In the genomic region with DNA sequence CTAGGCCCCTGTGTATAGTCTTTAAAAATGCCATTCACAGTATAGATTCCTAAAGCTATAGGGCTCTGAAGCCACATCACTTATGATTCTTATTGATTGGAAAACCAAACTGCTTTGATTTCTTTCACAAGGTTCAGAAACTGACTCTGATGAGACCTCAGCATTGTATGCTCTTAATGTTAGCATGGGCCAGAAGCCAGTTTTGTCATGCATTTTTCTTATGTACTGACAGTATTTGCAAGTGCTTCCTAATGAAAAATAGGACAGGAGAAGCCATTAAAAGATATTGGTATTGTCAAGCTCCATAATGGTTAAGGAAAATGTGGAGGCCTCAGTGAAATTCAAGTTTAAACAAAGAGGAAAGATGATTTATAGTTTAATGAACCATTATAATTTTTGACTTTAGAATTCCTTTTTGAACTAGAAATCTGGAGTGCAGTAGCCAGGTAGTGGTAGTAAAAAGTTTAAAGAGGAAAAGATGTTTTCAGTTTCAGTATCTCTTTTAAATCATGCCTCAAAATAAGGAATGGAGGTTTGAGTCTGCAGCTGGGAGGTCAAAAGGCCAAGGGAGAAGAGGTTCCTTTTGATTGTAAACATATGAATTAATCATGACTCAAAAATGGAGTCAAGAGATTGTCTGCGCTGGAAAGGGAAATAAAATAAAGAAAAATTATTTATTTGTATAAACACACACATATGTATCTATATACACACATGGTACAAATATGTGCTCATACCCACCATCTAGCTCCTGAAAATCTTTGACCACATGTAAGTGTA, we compare ENCODE assay signal across 19 cellular contexts.
"Had no signal": no experiment of that assay in that cellular context is flagged by ENCODE, and none has a peak within 500 bp of the region (broad histone marks: within the 10 kb centered on the region; RNA-seq: fewer than 3 reads in every experiment).

No MANE protein-coding gene starts in this region.

- H3K4me1 Mint-ChIP-seq: activated naive CD8-positive, alpha-beta T cell treated with anti-CD3 and anti-CD28 coated beads, Interleukin-2, amount 50 U/mL, for 24 hours; activated T-helper 17 cell treated with anti-CD3 and anti-CD28 coated beads, Interleukin-2, amount 50 U/mL, for 72 hours; T-cell had no signal

- DNase-seq: activated naive CD4-positive, alpha-beta T cell treated with Interleukin-2 at 50 U/mL for 16 hours; activated naive CD8-positive, alpha-beta T cell treated with anti-CD3 and anti-CD28 coated beads, Interleukin-2, amount 50 U/mL, for 24 hours; colonic mucosa; foreskin keratinocyte; kidney glomerular epithelial cell; mesendoderm; ovary; sigmoid colon; stimulated activated CD4-positive, alpha-beta T cell treated with anti-CD3 and anti-CD28 coated beads, Interleukin-1b, Interleukin-23, amount 100 ng/mL, for 48 hours; stomach; T-cell; T-helper 9 cell; testis; upper lobe of right lung had no signal

- H3K4me3 Mint-ChIP-seq: activated naive CD8-positive, alpha-beta T cell treated with anti-CD3 and anti-CD28 coated beads, Interleukin-2, amount 50 U/mL, for 24 hours; activated T-helper 17 cell treated with anti-CD3 and anti-CD28 coated beads, Interleukin-2, amount 50 U/mL, for 72 hours; neural crest cell; T-cell had no signal

- H3K36me3 ChIP-seq: ascending aorta, colonic mucosa, esophagus muscularis mucosa, ovary, sigmoid colon, stomach, upper lobe of right lung had no signal

- H3K36me3 Mint-ChIP-seq: T-cell had no signal

- H3K27me3 ChIP-seq: ascending aorta, colonic mucosa, esophagus muscularis mucosa, foreskin keratinocyte, ovary, sigmoid colon, stomach, testis, upper lobe of right lung had no signal

- H3K27me3 Mint-ChIP-seq: activated naive CD8-positive, alpha-beta T cell treated with anti-CD3 and anti-CD28 coated beads, Interleukin-2, amount 50 U/mL, for 24 hours; activated T-helper 17 cell treated with anti-CD3 and anti-CD28 coated beads, Interleukin-2, amount 50 U/mL, for 72 hours; T-cell had no signal

- H3K4me3 ChIP-seq: ascending aorta, colonic mucosa, esophagus muscularis mucosa, ovary, sigmoid colon, stomach, testis, upper lobe of right lung had no signal

- H3K27ac ChIP-seq: ascending aorta, colonic mucosa, esophagus muscularis mucosa, foreskin keratinocyte, ovary, sigmoid colon, stomach, testis, upper lobe of right lung had no signal

- H3K27ac Mint-ChIP-seq: activated naive CD8-positive, alpha-beta T cell treated with anti-CD3 and anti-CD28 coated beads, Interleukin-2, amount 50 U/mL, for 24 hours; activated T-helper 17 cell treated with anti-CD3 and anti-CD28 coated beads, Interleukin-2, amount 50 U/mL, for 72 hours; T-cell had no signal

- H3K4me1 ChIP-seq: ascending aorta, colonic mucosa, esophagus muscularis mucosa, sigmoid colon, stomach, testis, upper lobe of right lung had no signal

- H3K9me3 ChIP-seq: ascending aorta, colonic mucosa, esophagus muscularis mucosa, ovary, sigmoid colon, stomach, testis, upper lobe of right lung had no signal

- ATAC-seq: activated CD4-positive, CD25-positive, alpha-beta regulatory T cell treated with anti-CD3 and anti-CD28 coated beads, Interleukin-2, amount 50 U/mL, for 24 hours; activated naive CD8-positive, alpha-beta T cell treated with anti-CD3 and anti-CD28 coated beads, Interleukin-2, amount 50 U/mL, for 24 hours; activated T-helper 17 cell treated with anti-CD3 and anti-CD28 coated beads, Interleukin-2, amount 50 U/mL, for 72 hours; foreskin keratinocyte; T-cell; upper lobe of right lung had no signal
